14 cellular contexts compared by ENCODE assay signal in the genomic region with DNA sequence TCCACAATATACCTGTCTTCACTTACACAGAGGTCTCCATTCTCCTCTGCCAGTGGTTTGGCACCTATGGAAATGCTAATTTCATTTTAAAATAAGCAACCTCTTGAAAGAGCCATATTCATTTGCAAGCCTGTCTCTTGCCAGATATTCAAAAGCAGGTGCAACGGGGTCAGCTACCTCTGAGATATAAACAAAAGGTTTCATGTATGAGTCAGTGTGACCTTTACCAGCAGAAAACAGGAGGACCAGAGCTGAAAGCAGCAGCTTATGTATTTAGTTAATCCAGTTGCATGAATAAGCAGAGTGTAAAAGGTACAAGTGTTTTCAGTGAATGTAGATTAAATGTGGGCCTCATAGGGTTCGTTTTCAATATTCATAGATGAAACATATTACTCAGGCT. TPM values are rescaled to one million over a fixed set of nuclear protein-coding genes. Genes with fewer than 3 reads are reported as not detected.
DNase-seq lines count a peak whose midpoint lies in the region; ATAC-seq and TF ChIP-seq lines count a peak whose summit lies in the region.
"Had no signal": no experiment of that assay in that cellular context is flagged by ENCODE, and none has a peak within 500 bp of the region (broad histone marks: within the 10 kb centered on the region; RNA-seq: fewer than 3 reads in every experiment).

No MANE protein-coding gene starts in this region.

- H3K27me3 Mint-ChIP-seq in endothelial cell (ENCODE audit: unreplicated experiment) = no peaks in the 10 kb centered on the region
- no peaks in the 10 kb centered on the region for H3K27me3 Mint-ChIP-seq in activated CD8-positive, alpha-beta memory T cell treated with anti-CD3 and anti-CD28 coated beads, Interleukin-2, amount 10 ng/mL, durations not matched to agents 7 days and 5 days
- H3K27me3 Mint-ChIP-seq: activated CD4-positive, alpha-beta memory T cell treated with anti-CD3 and anti-CD28 coated beads for 36 hours; activated naive CD8-positive, alpha-beta T cell treated with anti-CD3 and anti-CD28 coated beads, Interleukin-2, amount 10 ng/mL, durations not matched to agents 7 days and 5 days; CD4-positive, alpha-beta T cell had no signal

- H3K27me3 ChIP-seq in iPS-20b (ENCODE audit: insufficient read depth, low read length) = no peaks in the 10 kb centered on the region
- H3K27me3 ChIP-seq in prostate gland (replicated peaks; ENCODE audit: insufficient read depth) = no peaks in the 10 kb centered on the region
- H3K27me3 ChIP-seq: neutrophil, upper lobe of left lung had no signal

- TF ChIP-seq CTCF in endothelial cell (IDR thresholded peaks at IDR 0.05; ENCODE audit: unreplicated experiment) (no peak), prostate gland (IDR thresholded peaks at IDR 0.05) (no peak)

- H3K9ac ChIP-seq in iPS-20b (ENCODE audit: low read depth, low read length) = no peak overlapping the region

- intact Hi-C loops in prostate gland (cut with DNase I) = no loop called here

- peak overlapping the region; percentile 6; the same call in 1 of the 2 replicates for H3K4me3 ChIP-seq in iPS-20b (ENCODE audit: low read length)
- no peak overlapping the region for H3K4me3 ChIP-seq in prostate gland
- H3K4me3 ChIP-seq: upper lobe of left lung had no signal

- DNase-seq in Daoy (ENCODE audit: low read depth) (peak; percentile 9), NCI-H774 (lab: John Stamatoyannopoulos, UW) (peak; percentile 95), endothelial cell (ENCODE audit: low spot score) (no peak), prostate gland (ENCODE audit: low spot score) (no peak)
- DNase-seq in NK-92 treated with Interleukin-12 subunit alpha and Interleukin-12 subunit beta, amount 100 ng/mL, for 24 hours (lab: John Stamatoyannopoulos, UW) = no peak
- DNase-seq in activated CD8-positive, alpha-beta memory T cell treated with anti-CD3 and anti-CD28 coated beads, Interleukin-2, amount 10 ng/mL, durations not matched to agents 7 days and 5 days = no peak
- DNase-seq: activated CD4-positive, alpha-beta memory T cell treated with anti-CD3 and anti-CD28 coated beads for 36 hours; activated naive CD8-positive, alpha-beta T cell treated with anti-CD3 and anti-CD28 coated beads, Interleukin-2, amount 10 ng/mL, durations not matched to agents 7 days and 5 days; CD4-positive, alpha-beta T cell; NCI-H1694 treated with DMSO at 0.1 percent for 48 hours; upper lobe of left lung had no signal

- no peak overlapping the region for H3K27ac Mint-ChIP-seq in endothelial cell (ENCODE audit: unreplicated experiment)
- H3K27ac Mint-ChIP-seq in activated CD8-positive, alpha-beta memory T cell treated with anti-CD3 and anti-CD28 coated beads, Interleukin-2, amount 10 ng/mL, durations not matched to agents 7 days and 5 days = no peak overlapping the region
- H3K27ac Mint-ChIP-seq: activated CD4-positive, alpha-beta memory T cell treated with anti-CD3 and anti-CD28 coated beads for 36 hours; activated naive CD8-positive, alpha-beta T cell treated with anti-CD3 and anti-CD28 coated beads, Interleukin-2, amount 10 ng/mL, durations not matched to agents 7 days and 5 days; CD4-positive, alpha-beta T cell had no signal

- H3K4me1 ChIP-seq in iPS-20b (ENCODE audit: insufficient read depth, low read length) = peaks cover 20% of the 10 kb centered on the region; the same call in 1 of the 2 replicates
- H3K4me1 ChIP-seq in prostate gland (replicated peaks) = no peaks in the 10 kb centered on the region
- H3K4me1 ChIP-seq: upper lobe of left lung had no signal

- H3K9me3 ChIP-seq in iPS-20b (ENCODE audit: insufficient read depth, low read depth, low read length) (no peaks in the 10 kb centered on the region), prostate gland (no peaks in the 10 kb centered on the region)
- H3K9me3 ChIP-seq: neutrophil, upper lobe of left lung had no signal

- H3K27ac ChIP-seq in iPS-20b (ENCODE audit: low read length) = no peak overlapping the region
- H3K27ac ChIP-seq in prostate gland = no peak overlapping the region
- H3K27ac ChIP-seq: neutrophil, upper lobe of left lung had no signal

- ATAC-seq in HG02588 (IDR thresholded peaks at IDR 0.05; ENCODE audit: unreplicated experiment) = peak; percentile 59
- ATAC-seq in activated CD8-positive, alpha-beta memory T cell treated with anti-CD3 and anti-CD28 coated beads, Interleukin-2, amount 10 ng/mL, durations not matched to agents 7 days and 5 days = no peak

- no peaks in the 10 kb centered on the region for H3K36me3 ChIP-seq in iPS-20b (ENCODE audit: insufficient read depth, low read depth, low read length)
- H3K36me3 ChIP-seq in prostate gland = no peaks in the 10 kb centered on the region
- H3K36me3 ChIP-seq: neutrophil, upper lobe of left lung had no signal

- H3K4me1 Mint-ChIP-seq in endothelial cell (ENCODE audit: unreplicated experiment) = no peaks in the 10 kb centered on the region
- H3K4me1 Mint-ChIP-seq in activated CD8-positive, alpha-beta memory T cell treated with anti-CD3 and anti-CD28 coated beads, Interleukin-2, amount 10 ng/mL, durations not matched to agents 7 days and 5 days = no peaks in the 10 kb centered on the region
- H3K4me1 Mint-ChIP-seq: activated naive CD8-positive, alpha-beta T cell treated with anti-CD3 and anti-CD28 coated beads, Interleukin-2, amount 10 ng/mL, durations not matched to agents 7 days and 5 days had no signal

- CTCF ChIA-PET in activated CD8-positive, alpha-beta memory T cell treated with anti-CD3 and anti-CD28 coated beads, Interleukin-2, amount 10 ng/mL, durations not matched to agents 7 days and 5 days (lab: Charles Lee) = no interaction called here

- no peak overlapping the region for H3K4me3 Mint-ChIP-seq in endothelial cell (ENCODE audit: unreplicated experiment)
- no peak overlapping the region for H3K4me3 Mint-ChIP-seq in activated CD8-positive, alpha-beta memory T cell treated with anti-CD3 and anti-CD28 coated beads, Interleukin-2, amount 10 ng/mL, durations not matched to agents 7 days and 5 days
- H3K4me3 Mint-ChIP-seq: activated CD4-positive, alpha-beta memory T cell treated with anti-CD3 and anti-CD28 coated beads for 36 hours; activated naive CD8-positive, alpha-beta T cell treated with anti-CD3 and anti-CD28 coated beads, Interleukin-2, amount 10 ng/mL, durations not matched to agents 7 days and 5 days; CD4-positive, alpha-beta T cell had no signal

- no peaks in the 10 kb centered on the region for H3K36me3 Mint-ChIP-seq in endothelial cell (ENCODE audit: low read depth, unreplicated experiment)
- H3K36me3 Mint-ChIP-seq in activated CD8-positive, alpha-beta memory T cell treated with anti-CD3 and anti-CD28 coated beads, Interleukin-2, amount 10 ng/mL, durations not matched to agents 7 days and 5 days = no peaks in the 10 kb centered on the region
- H3K36me3 Mint-ChIP-seq: activated CD4-positive, alpha-beta memory T cell treated with anti-CD3 and anti-CD28 coated beads for 36 hours; activated naive CD8-positive, alpha-beta T cell treated with anti-CD3 and anti-CD28 coated beads, Interleukin-2, amount 10 ng/mL, durations not matched to agents 7 days and 5 days had no signal

- H3K9me3 Mint-ChIP-seq in endothelial cell (ENCODE audit: unreplicated experiment) = no peaks in the 10 kb centered on the region
- H3K9me3 Mint-ChIP-seq in activated CD8-positive, alpha-beta memory T cell treated with anti-CD3 and anti-CD28 coated beads, Interleukin-2, amount 10 ng/mL, durations not matched to agents 7 days and 5 days (ENCODE audit: low read depth) = no peaks in the 10 kb centered on the region
- H3K9me3 Mint-ChIP-seq: activated CD4-positive, alpha-beta memory T cell treated with anti-CD3 and anti-CD28 coated beads for 36 hours; activated naive CD8-positive, alpha-beta T cell treated with anti-CD3 and anti-CD28 coated beads, Interleukin-2, amount 10 ng/mL, durations not matched to agents 7 days and 5 days; CD4-positive, alpha-beta T cell had no signal

- WGBS in prostate gland = 70% methylated on average over 2 of the region's 2 CpGs

- TF ChIP-seq POLR2A in prostate gland (IDR thresholded peaks at IDR 0.05) = no peak

RNA-seq across cellular contexts. Expression of a gene that starts 56.0 kb away (rescaled TPM):
- total RNA-seq in Daoy (2014; rRNA removed; shearing (Covaris generic)) = 11.5 and 13.0 TPM in 2 replicates
- 2.3 TPM for total RNA-seq in endothelial cell (ENCODE audit: unreplicated experiment)
- total RNA-seq in prostate gland = 10 to 100 TPM; 11.9 to 12.0 TPM
- total RNA-seq in activated CD8-positive, alpha-beta memory T cell treated with anti-CD3 and anti-CD28 coated beads, Interleukin-2, amount 10 ng/mL, durations not matched to agents 7 days and 5 days = 1 to 10 TPM; 1.5 to 3.7 TPM

Comparison
In these comparisons a context has a peak if more than half of its experiments do, and no peak if none do; other contexts are left out.
1. DNase-seq: peak in Daoy (single experiment) and NCI-H774 (single experiment); none in endothelial cell (single experiment), prostate gland (single experiment), NK-92 treated with Interleukin-12 subunit alpha and Interleukin-12 subunit beta, amount 100 ng/mL, for 24 hours (single experiment) and activated CD8-positive, alpha-beta memory T cell treated with anti-CD3 and anti-CD28 coated beads, Interleukin-2, amount 10 ng/mL, durations not matched to agents 7 days and 5 days (single experiment).